1 cellular context compared by ENCODE assay signal in the genomic region with DNA sequence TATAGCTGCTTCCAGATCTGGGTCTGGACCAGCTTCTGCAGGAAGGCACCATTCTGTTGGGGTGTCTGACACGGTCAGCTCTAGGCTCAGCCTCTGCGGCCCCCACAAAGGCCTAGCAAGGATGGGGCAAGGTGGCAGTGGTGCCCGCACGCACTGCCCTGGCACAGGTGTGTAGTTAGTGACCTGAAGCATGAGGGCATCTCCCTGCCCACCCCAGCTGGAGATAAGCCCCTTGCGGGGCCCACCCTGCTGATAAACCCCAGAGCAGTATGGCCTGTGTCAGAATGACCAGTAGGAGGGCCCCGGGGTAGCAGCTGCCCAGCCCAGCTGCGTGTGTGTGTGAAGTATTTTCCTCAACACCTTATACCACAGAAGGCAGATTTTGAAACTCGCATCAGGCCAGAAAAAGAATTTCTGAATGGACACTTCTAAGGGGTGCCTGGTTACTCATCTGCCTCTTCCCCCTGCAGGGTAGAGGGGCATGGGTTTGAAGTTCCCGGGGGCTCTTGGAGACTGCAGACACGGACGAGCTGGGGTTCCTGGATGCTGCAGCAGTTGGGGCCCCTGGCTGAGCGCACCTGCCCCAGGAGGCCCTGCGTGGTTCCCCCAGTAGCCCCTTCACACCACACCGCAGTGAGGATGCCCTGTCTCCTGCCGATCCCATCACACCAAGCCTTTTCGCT.
TF ChIP-seq lines count a peak whose summit lies in the region.

No MANE protein-coding gene starts in this region.

TF ChIP-seq in HepG2, 621 proteins besides CTCF, POLR2A, EP300 and RAD21 (continued from another document):
- TF ChIP-seq ZNF574 (CRISPR knock-in tag; IDR thresholded peaks at IDR 0.05) (no peak; the same call in none of the 2 replicates), ESRRA (CRISPR knock-in tag; IDR thresholded peaks at IDR 0.05; ENCODE audit: low read depth) (no peak), KDM3A (CRISPR knock-in tag; IDR thresholded peaks at IDR 0.05; ENCODE audit: low read depth) (no peak), GFI1 (CRISPR knock-in tag; IDR thresholded peaks at IDR 0.05; ENCODE audit: borderline replicate concordance) (no peak), ZSCAN25 (CRISPR knock-in tag; IDR thresholded peaks at IDR 0.05) (no peak), ZSCAN21 (CRISPR knock-in tag; IDR thresholded peaks at IDR 0.05; ENCODE audit: borderline replicate concordance) (no peak), TAF1 (CRISPR knock-in tag; IDR thresholded peaks at IDR 0.05) (no peak; the same call in 1 of the 2 replicates), ZNF414 (CRISPR knock-in tag; IDR thresholded peaks at IDR 0.05) (no peak), FOXA1 (IDR thresholded peaks at IDR 0.05) (no peak), FOXA1 (CRISPR knock-in tag; IDR thresholded peaks at IDR 0.05) (no peak), ZNF616 (CRISPR knock-in tag; IDR thresholded peaks at IDR 0.05; ENCODE audit: low read depth) (no peak), ZNF383 (CRISPR knock-in tag; IDR thresholded peaks at IDR 0.05; ENCODE audit: borderline replicate concordance) (no peak), NFIB (CRISPR knock-in tag; IDR thresholded peaks at IDR 0.05; ENCODE audit: borderline replicate concordance) (0 out of 2 replicates have a peak, but pooled peaks have one; percentile 3), KLF16 (CRISPR knock-in tag; IDR thresholded peaks at IDR 0.05) (peak in 1 of 2 experiments; percentile 14; a peak in 1 of 4 replicates), HNRNPL (IDR thresholded peaks at IDR 0.05; ENCODE audit: low read depth, low read length) (peak; percentile 66; the same call in 1 of the 2 replicates), EED (CRISPR knock-in tag; IDR thresholded peaks at IDR 0.05) (0 out of 2 replicates have a peak, but pooled peaks have one; percentile 2)
- TF ChIP-seq, protein P1, sequence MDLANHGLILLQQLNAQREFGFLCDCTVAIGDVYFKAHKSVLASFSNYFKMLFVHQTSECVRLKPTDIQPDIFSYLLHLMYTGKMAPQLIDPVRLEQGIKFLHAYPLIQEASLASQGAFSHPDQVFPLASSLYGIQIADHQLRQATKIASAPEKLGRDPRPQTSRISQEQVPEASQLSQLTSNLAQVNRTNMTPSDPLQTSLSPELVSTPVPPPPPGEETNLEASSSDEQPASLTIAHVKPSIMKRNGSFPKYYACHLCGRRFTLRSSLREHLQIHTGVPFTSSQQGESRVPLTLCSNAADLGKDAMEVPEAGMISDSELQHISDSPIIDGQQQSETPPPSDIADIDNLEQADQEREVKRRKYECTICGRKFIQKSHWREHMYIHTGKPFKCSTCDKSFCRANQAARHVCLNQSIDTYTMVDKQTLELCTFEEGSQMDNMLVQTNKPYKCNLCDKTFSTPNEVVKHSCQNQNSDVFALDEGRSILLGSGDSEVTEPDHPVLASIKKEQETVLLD (CRISPR knock-in tag; IDR thresholded peaks at IDR 0.05; ENCODE audit: low read depth): 0 out of 2 replicates have a peak, but pooled peaks have one; percentile 44
- TF ChIP-seq, protein P2, sequence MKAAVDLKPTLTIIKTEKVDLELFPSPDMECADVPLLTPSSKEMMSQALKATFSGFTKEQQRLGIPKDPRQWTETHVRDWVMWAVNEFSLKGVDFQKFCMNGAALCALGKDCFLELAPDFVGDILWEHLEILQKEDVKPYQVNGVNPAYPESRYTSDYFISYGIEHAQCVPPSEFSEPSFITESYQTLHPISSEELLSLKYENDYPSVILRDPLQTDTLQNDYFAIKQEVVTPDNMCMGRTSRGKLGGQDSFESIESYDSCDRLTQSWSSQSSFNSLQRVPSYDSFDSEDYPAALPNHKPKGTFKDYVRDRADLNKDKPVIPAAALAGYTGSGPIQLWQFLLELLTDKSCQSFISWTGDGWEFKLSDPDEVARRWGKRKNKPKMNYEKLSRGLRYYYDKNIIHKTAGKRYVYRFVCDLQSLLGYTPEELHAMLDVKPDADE (CRISPR knock-in tag; IDR thresholded peaks at IDR 0.05): 0 out of 2 replicates have a peak, but pooled peaks have one; percentile 11
- TF ChIP-seq, protein P3, sequence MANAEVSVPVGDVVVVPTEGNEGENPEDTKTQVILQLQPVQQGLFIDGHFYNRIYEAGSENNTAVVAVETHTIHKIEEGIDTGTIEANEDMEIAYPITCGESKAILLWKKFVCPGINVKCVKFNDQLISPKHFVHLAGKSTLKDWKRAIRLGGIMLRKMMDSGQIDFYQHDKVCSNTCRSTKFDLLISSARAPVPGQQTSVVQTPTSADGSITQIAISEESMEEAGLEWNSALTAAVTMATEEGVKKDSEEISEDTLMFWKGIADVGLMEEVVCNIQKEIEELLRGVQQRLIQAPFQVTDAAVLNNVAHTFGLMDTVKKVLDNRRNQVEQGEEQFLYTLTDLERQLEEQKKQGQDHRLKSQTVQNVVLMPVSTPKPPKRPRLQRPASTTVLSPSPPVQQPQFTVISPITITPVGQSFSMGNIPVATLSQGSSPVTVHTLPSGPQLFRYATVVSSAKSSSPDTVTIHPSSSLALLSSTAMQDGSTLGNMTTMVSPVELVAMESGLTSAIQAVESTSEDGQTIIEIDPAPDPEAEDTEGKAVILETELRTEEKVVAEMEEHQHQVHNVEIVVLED (CRISPR knock-in tag; IDR thresholded peaks at IDR 0.05; ENCODE audit: borderline replicate concordance): no peak
- TF ChIP-seq, protein P4, sequence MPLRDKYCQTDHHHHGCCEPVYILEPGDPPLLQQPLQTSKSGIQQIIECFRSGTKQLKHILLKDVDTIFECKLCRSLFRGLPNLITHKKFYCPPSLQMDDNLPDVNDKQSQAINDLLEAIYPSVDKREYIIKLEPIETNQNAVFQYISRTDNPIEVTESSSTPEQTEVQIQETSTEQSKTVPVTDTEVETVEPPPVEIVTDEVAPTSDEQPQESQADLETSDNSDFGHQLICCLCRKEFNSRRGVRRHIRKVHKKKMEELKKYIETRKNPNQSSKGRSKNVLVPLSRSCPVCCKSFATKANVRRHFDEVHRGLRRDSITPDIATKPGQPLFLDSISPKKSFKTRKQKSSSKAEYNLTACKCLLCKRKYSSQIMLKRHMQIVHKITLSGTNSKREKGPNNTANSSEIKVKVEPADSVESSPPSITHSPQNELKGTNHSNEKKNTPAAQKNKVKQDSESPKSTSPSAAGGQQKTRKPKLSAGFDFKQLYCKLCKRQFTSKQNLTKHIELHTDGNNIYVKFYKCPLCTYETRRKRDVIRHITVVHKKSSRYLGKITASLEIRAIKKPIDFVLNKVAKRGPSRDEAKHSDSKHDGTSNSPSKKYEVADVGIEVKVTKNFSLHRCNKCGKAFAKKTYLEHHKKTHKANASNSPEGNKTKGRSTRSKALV (CRISPR knock-in tag; IDR thresholded peaks at IDR 0.05): no peak
TF ChIP-seq in HepG2: peak in this region for 30.
